8 cellular contexts compared by ENCODE assay signal in the genomic region with DNA sequence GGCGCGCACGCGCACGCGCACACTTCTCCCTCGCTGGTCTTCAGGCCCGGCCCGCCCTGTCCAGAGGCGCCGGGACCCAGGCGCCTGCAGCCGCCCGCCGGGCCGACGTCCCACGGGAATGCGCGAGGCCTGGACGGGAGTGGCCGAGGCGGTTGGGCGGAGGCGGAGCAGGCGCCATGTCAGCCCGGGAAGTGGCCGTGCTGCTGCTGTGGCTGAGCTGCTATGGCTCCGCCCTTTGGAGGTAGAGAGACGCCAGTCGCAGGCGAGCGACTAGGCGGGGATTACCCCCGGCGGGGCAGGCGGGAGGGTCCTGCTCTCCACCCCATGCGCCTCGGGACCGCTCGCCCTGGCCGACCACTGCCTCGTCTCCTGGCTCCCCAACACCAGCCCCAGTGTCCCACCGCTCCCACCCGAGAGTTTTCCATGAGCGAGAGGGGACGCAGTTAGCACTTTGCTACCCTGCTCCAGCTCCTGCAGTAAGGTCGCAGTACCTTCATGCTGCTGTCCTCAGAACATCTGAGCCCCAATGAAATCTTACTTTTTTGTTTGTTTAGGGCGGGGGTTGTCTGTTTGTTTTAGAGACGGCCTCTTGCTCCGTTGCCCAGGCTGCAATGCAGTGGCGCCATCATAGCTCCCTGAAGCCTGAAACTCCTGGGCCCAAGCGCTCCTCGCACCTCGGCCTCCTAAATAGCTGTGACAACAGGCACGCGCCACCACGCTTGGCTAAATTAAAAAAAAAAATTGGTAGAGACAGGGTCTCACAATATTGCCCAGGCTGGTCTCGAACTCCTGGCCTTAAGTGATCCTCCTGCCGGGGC. TPM values are rescaled to one million over a fixed set of nuclear protein-coding genes. Genes with fewer than 3 reads are reported as not detected.
DNase-seq lines count a peak whose midpoint lies in the region; ATAC-seq and TF ChIP-seq lines count a peak whose summit lies in the region.

A gene with protein sequence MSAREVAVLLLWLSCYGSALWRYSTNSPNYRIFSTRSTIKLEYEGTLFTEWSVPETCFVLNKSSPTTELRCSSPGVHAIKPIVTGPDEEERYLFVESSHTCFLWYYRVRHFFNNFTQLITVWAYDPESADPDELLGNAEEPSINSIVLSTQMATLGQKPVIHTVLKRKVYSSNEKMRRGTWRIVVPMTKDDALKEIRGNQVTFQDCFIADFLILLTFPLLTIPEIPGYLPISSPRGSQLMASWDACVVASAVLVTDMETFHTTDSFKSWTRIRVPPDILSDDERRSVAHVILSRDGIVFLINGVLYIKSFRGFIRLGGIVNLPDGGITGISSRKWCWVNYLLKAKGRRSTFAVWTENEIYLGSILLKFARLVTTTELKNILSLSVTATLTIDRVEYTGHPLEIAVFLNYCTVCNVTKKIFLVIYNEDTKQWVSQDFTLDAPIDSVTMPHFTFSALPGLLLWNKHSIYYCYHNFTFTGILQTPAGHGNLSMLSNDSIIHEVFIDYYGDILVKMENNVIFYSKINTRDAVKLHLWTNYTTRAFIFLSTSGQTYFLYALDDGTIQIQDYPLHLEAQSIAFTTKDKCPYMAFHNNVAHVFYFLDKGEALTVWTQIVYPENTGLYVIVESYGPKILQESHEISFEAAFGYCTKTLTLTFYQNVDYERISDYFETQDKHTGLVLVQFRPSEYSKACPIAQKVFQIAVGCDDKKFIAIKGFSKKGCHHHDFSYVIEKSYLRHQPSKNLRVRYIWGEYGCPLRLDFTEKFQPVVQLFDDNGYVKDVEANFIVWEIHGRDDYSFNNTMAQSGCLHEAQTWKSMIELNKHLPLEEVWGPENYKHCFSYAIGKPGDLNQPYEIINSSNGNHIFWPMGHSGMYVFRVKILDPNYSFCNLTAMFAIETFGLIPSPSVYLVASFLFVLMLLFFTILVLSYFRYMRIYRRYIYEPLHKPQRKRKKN (plus strand): TSS at position 20 of the 818 bp plus-strand sequence. CDS start 157 bp downstream, at position 177.

- H3K4me1 ChIP-seq in esophagus muscularis mucosa = peaks cover 8 to 17% (median 14%) of the 10 kb centered on the region in 4 donors
- peaks cover 4 to 5% of the 10 kb centered on the region in 2 donors for H3K4me1 ChIP-seq in mucosa of rectum (ENCODE audit: control insufficient read depth in 2 of 2, insufficient read depth in 2 of 2, low read length in 2 of 2)

- peak; percentile 42 for TF ChIP-seq POLR2A in esophagus muscularis mucosa (IDR thresholded peaks at IDR 0.05; ENCODE audit: low read depth)

- H3K9me3 ChIP-seq in esophagus muscularis mucosa (no peaks in the 10 kb centered on the region), mucosa of rectum (ENCODE audit: control insufficient read depth in 2 of 2, low read length in 2 of 2) (no peaks in the 10 kb centered on the region)

- ATAC-seq in GM19035 (IDR thresholded peaks at IDR 0.05; ENCODE audit: unreplicated experiment) (peak; percentile 99), HG03196 (IDR thresholded peaks at IDR 0.05; ENCODE audit: unreplicated experiment) (peak; percentile 98)

- CTCF ChIA-PET in BJ (lab: Yijun Ruan, JAX) = interaction anchor here (0.6 kb wide), 1 partner anchor 135 kb away, joined by 6 read pairs; no protein-coding TSS in a partner anchor

- H3K36me3 ChIP-seq in BJ (ENCODE audit: control insufficient read depth, insufficient read depth, low read length) (no peaks in the 10 kb centered on the region), esophagus muscularis mucosa (no peaks in the 10 kb centered on the region), mucosa of rectum (ENCODE audit: control insufficient read depth in 2 of 2, insufficient read depth in 2 of 2, low read length in 2 of 2) (no peaks in the 10 kb centered on the region)

- H3K27me3 ChIP-seq in BJ (ENCODE audit: control insufficient read depth, insufficient read depth, low read length) (no peaks in the 10 kb centered on the region), esophagus muscularis mucosa (no peaks in the 10 kb centered on the region), mucosa of rectum (ENCODE audit: control insufficient read depth in 2 of 2, insufficient read depth in 2 of 2, low read length in 2 of 2) (no peaks in the 10 kb centered on the region)

- TF ChIP-seq EP300 in esophagus muscularis mucosa (IDR thresholded peaks at IDR 0.05) = no peak

- TF ChIP-seq CTCF in BJ (IDR thresholded peaks at IDR 0.05; ENCODE audit: insufficient read depth, low read depth, low read length) (no peak), esophagus muscularis mucosa (IDR thresholded peaks at IDR 0.05) (no peak)

- H3K27ac ChIP-seq in esophagus muscularis mucosa (replicated peaks in 1 of 4) (peak within 1 kb of the TSS; percentile 89 to 95 (median 92)), mucosa of rectum (ENCODE audit: low read depth in 2 of 2, low read length in 2 of 2) (peak within 1 kb of the TSS; percentile 88 to 92)

- H3K9ac ChIP-seq in mucosa of rectum (ENCODE audit: low read depth in 1 of 2, low read length in 2 of 2) = peak within 1 kb of the TSS; percentile 79 to 81

- H3K4me3 ChIP-seq in BJ (ENCODE audit: low read depth, low read length) = peak within 1 kb of the TSS; percentile 52
- peak within 1 kb of the TSS; percentile 68 to 73 (median 70) for H3K4me3 ChIP-seq in esophagus muscularis mucosa
- peak within 1 kb of the TSS; percentile 83 for H3K4me3 ChIP-seq in mucosa of rectum (ENCODE audit: low read length in 2 of 2)

- intact Hi-C loops in esophagus muscularis mucosa (cut with DNase I) = no loop called here

- DNase-seq in BJ (ENCODE audit: low read depth) = peak; percentile 46
- peak; percentile 47 for DNase-seq in NOMO-1 treated with DMSO at 0.1 percent for 48 hours (lab: John Stamatoyannopoulos, UW; ENCODE audit: unreplicated experiment)
- DNase-seq in activated T-cell treated with anti-CD3 and anti-CD28 coated beads, Interleukin-2, amount 50 U/mL, for 48 hours = peak; percentile 82 to 86
- DNase-seq in esophagus muscularis mucosa (ENCODE audit: extremely low spot score) = peak; percentile 95
- DNase-seq in stimulated activated CD8-positive, alpha-beta memory T cell treated with anti-CD3 and anti-CD28 coated beads, Interleukin-4, amount 100 ng/mL, for 24 hours (ENCODE audit: low read depth) = peak; percentile 61

- POLR2A ChIA-PET in BJ (lab: Charles Lee) = interaction anchor here (0.7 kb wide), 1 partner anchor 135 kb away, joined by 3 read pairs; no protein-coding TSS in a partner anchor

- WGBS in esophagus muscularis mucosa = 23% methylated on average over 43 of the region's 60 CpGs

RNA-seq across cellular contexts. Expression of the gene that starts here (rescaled TPM):
- 0.20 and 0.65 TPM in 2 replicates for polyA plus RNA-seq in BJ (2011; rRNA removed)
- polyA minus RNA-seq in BJ (2011; rRNA and poly(A)+ RNA removed) = 0.62 and 1.8 TPM in 2 replicates
- 1 to 10 TPM; 1.4 to 3.5 (median 2.1) TPM for total RNA-seq in esophagus muscularis mucosa

Comparison
In these comparisons a context has a peak if more than half of its experiments do, and no peak if none do; other contexts are left out.
1. Peak in every context shown above with its lines: DNase-seq, ATAC-seq, H3K4me3 ChIP-seq and H3K27ac ChIP-seq.